ENCODE assay signal across 3 cellular contexts in the genomic region with DNA sequence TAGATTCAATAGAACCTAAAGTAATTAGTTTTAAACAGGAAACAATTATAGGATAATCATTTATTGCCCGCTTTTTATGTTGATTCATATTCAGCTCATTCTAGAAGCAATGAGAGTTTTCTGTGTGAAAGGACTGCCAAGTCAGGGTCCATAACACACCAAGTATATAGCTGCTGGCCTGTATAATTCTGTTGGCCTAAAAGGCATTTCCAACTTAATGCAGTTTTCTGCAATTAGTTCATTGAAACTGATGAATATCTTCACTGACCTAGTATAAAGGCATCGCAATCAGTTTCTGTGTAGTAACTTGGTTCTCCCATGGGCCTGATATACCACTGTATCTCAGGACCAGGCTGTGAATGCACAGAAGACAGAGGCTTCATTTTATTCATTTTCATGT.
"Had no signal": no experiment of that assay in that cellular context is flagged by ENCODE, and none has a peak within 500 bp of the region (broad histone marks: within the 10 kb centered on the region; RNA-seq: fewer than 3 reads in every experiment).

No MANE protein-coding gene starts in this region.

- H3K4me3 ChIP-seq: GM12878 had no signal

- DNase-seq: GDM1, GF-D8 had no signal

- ATAC-seq: GM12878 had no signal
